ENCODE assay signal across 22 cellular contexts in the genomic region with DNA sequence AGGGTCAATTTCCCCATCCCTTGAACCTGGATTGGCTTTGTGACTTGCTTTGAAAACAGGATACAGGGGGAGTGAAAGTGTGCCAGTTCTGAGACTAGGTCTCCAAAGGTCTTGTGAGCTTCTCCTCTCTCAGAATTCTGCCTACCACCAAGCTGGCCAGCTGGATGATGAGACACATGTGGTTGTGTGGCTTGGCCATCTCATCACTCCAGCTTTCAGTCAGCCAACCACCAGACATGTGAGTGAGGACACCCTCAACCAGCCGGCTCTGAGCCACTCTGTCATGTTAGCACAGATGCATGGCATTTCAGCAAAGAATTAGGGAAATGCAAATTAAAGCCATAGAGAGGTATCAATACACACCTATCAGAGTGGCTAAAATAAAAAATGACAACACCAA. TPM values are rescaled to one million over a fixed set of nuclear protein-coding genes. Genes with fewer than 3 reads are reported as not detected.
DNase-seq lines count a peak whose midpoint lies in the region; ATAC-seq, FAIRE-seq and TF ChIP-seq lines count a peak whose summit lies in the region.
"Had no signal": no experiment of that assay in that cellular context is flagged by ENCODE, and none has a peak within 500 bp of the region (broad histone marks: within the 10 kb centered on the region; RNA-seq: fewer than 3 reads in every experiment).

No MANE protein-coding gene starts in this region.

- SMC1A ChIA-PET in GM12878 (lab: Charles Lee; ENCODE audit: uncharacterized antibody, unreplicated experiment): interaction anchor here (0.6 kb wide), 1 partner anchor 194 kb away, joined by 3 read pairs; no protein-coding TSS in a partner anchor

- in situ Hi-C loops in GM12878 (cut with MboI): no loop called here

- H3K4me2 ChIP-seq in GM12878 (ENCODE audit: control insufficient read depth, insufficient read depth): no peak overlapping the region

- H3K9me3 ChIP-seq in GM12878 (replicated peaks; ENCODE audit: control insufficient read depth, insufficient read depth, low read length): no peaks in the 10 kb centered on the region

- TF ChIP-seq RAD21 in GM12878 (IDR thresholded peaks at IDR 0.05; ENCODE audit: insufficient read depth, low read depth, low read length): no peak

- FAIRE-seq in GM12878 (lab: Jason Lieb, UNC): no peak
- FAIRE-seq in frontal cortex (lab: Jason Lieb, UNC): no peak
- FAIRE-seq: HTR-8/SVneo had no signal

- 0% methylated on average over 1 of the region's 1 CpG for WGBS in GM12878 (ENCODE audit: insufficient coverage, insufficient replicate concordance, low lambda C conversion rate, missing lambda C conversion rate)

- DNase-seq in activated CD4-positive, alpha-beta T cell treated with anti-CD3 and anti-CD28 coated beads for 48 hours: peak; percentile 3
- DNase-seq in activated CD4-positive, alpha-beta T cell treated with anti-CD3 and anti-CD28 coated beads for 1 hour: no peak
- DNase-seq in LHCN-M2 (ENCODE audit: low read depth) (peak; percentile 29), GM12878 (ENCODE audit: low read depth, low spot score) (no peak), frontal cortex (ENCODE audit: low spot score in 2 of 2) (no peak), GOT3 (lab: John Stamatoyannopoulos, UW) (no peak)
- DNase-seq: C1 segment of cervical spinal cord; Calu3; CD8-positive, alpha-beta T cell; DMS153; HCEC 1CT; NCI-H1417; NCI-H1694 treated with DMSO at 0.1 percent for 48 hours; NCI-H2081 treated with DMSO at 0.1 percent for 48 hours; NCI-H446; NCI-H526; Right ventricle myocardium superior had no signal

- no peak for TF ChIP-seq POLR2A in GM12878 (IDR thresholded peaks at IDR 0.05; ENCODE audit: low read depth, low read length)

- no peak overlapping the region for H3K4me3 ChIP-seq in GM12878

- no peaks in the 10 kb centered on the region for H3K79me2 ChIP-seq in GM12878 (ENCODE audit: control insufficient read depth, insufficient read depth, low read length)

- POLR2A ChIA-PET in GM12878 (lab: Charles Lee): no interaction called here

- H4K20me1 ChIP-seq in GM12878 (ENCODE audit: control insufficient read depth, insufficient read depth): no peaks in the 10 kb centered on the region

- no peak for TF ChIP-seq CTCF in GM12878 (IDR thresholded peaks at IDR 0.05 in 2 of 3, conservative IDR thresholded peaks at IDR 0.05 in 1 of 3; ENCODE audit: control insufficient read depth in 2 of 3, extremely low read depth in 1 of 3, insufficient read depth in 1 of 3, low read depth in 3 of 3, low read length in 3 of 3)

- H3K27me3 ChIP-seq in GM12878 (replicated peaks in 1 of 2; ENCODE audit: control insufficient read depth in 2 of 2, insufficient read depth in 2 of 2, low read length in 1 of 2): 0 out of 4 replicates have a peak, but pooled peaks cover 0 to 2% of the 10 kb centered on the region in 2 experiments

- intact Hi-C loops in GM12878 (cut with micrococcal nuclease; ENCODE audit: unreplicated experiment): no loop called here

- no peaks in the 10 kb centered on the region for H3K36me3 ChIP-seq in GM12878 (ENCODE audit: control insufficient read depth in 2 of 2, insufficient read depth in 2 of 2, low read length in 1 of 2)

- no peak overlapping the region for H3K9ac ChIP-seq in GM12878 (ENCODE audit: control insufficient read depth, insufficient read depth, low read length)

- no peak overlapping the region for H3K27ac ChIP-seq in GM12878 (ENCODE audit: control insufficient read depth, insufficient read depth)
- H3K27ac ChIP-seq: 22Rv1 had no signal

- RAD21 ChIA-PET in GM12878 (lab: Charles Lee; ENCODE audit: unreplicated experiment): interaction anchor here (0.6 kb wide), 1 partner anchor 628 kb away, joined by 3 read pairs; no protein-coding TSS in a partner anchor

- no peak for TF ChIP-seq EP300 in GM12878 (IDR thresholded peaks at IDR 0.05; ENCODE audit: borderline replicate concordance in 1 of 2, control insufficient read depth in 1 of 2, low read depth in 2 of 2, low read length in 2 of 2)

- H3K4me1 ChIP-seq in GM12878 (ENCODE audit: control insufficient read depth, insufficient read depth, low read length): no peaks in the 10 kb centered on the region; the same call in 1 of the 2 replicates

- BruUV-seq in GM12878 (replicated peaks; lab: Mats Ljungman, UMichigan): no TSS peak

- CTCF ChIA-PET in GM12878 (lab: Yijun Ruan, JAX): no interaction called here

- H2AFZ ChIP-seq in GM12878 (ENCODE audit: control insufficient read depth, low read depth, low read length): no peak overlapping the region

- peak; percentile 28; the same call in 2 of the 3 replicates for ATAC-seq in GM12878
- ATAC-seq in GM18909 (IDR thresholded peaks at IDR 0.05; ENCODE audit: poor library complexity, unreplicated experiment): no peak
- no peak for ATAC-seq in GM21528 (IDR thresholded peaks at IDR 0.05; ENCODE audit: low FRiP score, unreplicated experiment)
- ATAC-seq: CD8-positive, alpha-beta T cell had no signal

TF ChIP-seq in GM12878, 131 proteins besides CTCF, POLR2A, EP300 and RAD21:
- TF ChIP-seq BHLHE40 (IDR thresholded peaks at IDR 0.05; ENCODE audit: borderline replicate concordance in 1 of 2, low read depth in 2 of 2, low read length in 1 of 2): no peak
- TF ChIP-seq STAT1 (conservative IDR thresholded peaks at IDR 0.05): no peak
- TF ChIP-seq, protein P1, sequence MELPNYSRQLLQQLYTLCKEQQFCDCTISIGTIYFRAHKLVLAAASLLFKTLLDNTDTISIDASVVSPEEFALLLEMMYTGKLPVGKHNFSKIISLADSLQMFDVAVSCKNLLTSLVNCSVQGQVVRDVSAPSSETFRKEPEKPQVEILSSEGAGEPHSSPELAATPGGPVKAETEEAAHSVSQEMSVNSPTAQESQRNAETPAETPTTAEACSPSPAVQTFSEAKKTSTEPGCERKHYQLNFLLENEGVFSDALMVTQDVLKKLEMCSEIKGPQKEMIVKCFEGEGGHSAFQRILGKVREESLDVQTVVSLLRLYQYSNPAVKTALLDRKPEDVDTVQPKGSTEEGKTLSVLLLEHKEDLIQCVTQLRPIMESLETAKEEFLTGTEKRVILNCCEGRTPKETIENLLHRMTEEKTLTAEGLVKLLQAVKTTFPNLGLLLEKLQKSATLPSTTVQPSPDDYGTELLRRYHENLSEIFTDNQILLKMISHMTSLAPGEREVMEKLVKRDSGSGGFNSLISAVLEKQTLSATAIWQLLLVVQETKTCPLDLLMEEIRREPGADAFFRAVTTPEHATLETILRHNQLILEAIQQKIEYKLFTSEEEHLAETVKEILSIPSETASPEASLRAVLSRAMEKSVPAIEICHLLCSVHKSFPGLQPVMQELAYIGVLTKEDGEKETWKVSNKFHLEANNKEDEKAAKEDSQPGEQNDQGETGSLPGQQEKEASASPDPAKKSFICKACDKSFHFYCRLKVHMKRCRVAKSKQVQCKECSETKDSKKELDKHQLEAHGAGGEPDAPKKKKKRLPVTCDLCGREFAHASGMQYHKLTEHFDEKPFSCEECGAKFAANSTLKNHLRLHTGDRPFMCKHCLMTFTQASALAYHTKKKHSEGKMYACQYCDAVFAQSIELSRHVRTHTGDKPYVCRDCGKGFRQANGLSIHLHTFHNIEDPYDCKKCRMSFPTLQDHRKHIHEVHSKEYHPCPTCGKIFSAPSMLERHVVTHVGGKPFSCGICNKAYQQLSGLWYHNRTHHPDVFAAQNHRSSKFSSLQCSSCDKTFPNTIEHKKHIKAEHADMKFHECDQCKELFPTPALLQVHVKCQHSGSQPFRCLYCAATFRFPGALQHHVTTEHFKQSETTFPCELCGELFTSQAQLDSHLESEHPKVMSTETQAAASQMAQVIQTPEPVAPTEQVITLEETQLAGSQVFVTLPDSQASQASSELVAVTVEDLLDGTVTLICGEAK (IDR thresholded peaks at IDR 0.05; ENCODE audit: borderline replicate concordance): no peak
- no peak for TF ChIP-seq TARDBP (IDR thresholded peaks at IDR 0.05; ENCODE audit: borderline replicate concordance)
- no peak for TF ChIP-seq KDM1A (IDR thresholded peaks at IDR 0.05; ENCODE audit: borderline replicate concordance)
- no peak for TF ChIP-seq EZH2 (IDR thresholded peaks at IDR 0.05; ENCODE audit: borderline replicate concordance, control insufficient read depth, low read depth, low read length)

RNA-seq across cellular contexts. Expression of a gene that starts 29.5 kb away (rescaled TPM):
- total RNA-seq in LHCN-M2 (2014; rRNA removed): 2.9 and 7.7 TPM in 2 replicates
- 1.00 TPM for polyA plus RNA-seq in LHCN-M2 (2012)
- 0.39 and 1.4 TPM in 2 replicates for total RNA-seq in GM12878 (2013; cell fraction: nucleolus; rRNA removed)
- 0.11 and 0.98 TPM in 2 replicates for total RNA-seq in GM12878 (2014; rRNA removed)
- total RNA-seq in GM12878 (2014; rRNA removed; fragmentation: Illumina TruSeq; extraction: Trizol): 0.18 and 0.23 TPM in 2 replicates
- total RNA-seq in GM12878 (2021): 0.11 and 0.13 TPM in 2 replicates
- not detected for polyA plus RNA-seq in GM12878 (2011; ENCODE audit: low read depth)
- polyA plus RNA-seq in GM12878 (2011; rRNA removed): 0.16 and 0.20 TPM in 2 replicates
- polyA plus RNA-seq in GM12878 (2011; cell fraction: cytosol; rRNA removed): 0.12 and 0.20 TPM in 2 replicates
- 0.06 and 0.13 TPM in 2 replicates for polyA plus RNA-seq in GM12878 (2011; cell fraction: nucleus; rRNA removed)
- 0.04 and 0.17 TPM in 2 replicates for polyA plus RNA-seq in GM12878 (2012)
- polyA plus RNA-seq in GM12878 (2014; fragmentation: Illumina TruSeq; extraction: Trizol): 0.18 and 0.21 TPM in 2 replicates
- under 1 TPM; 0.11 to 0.26 TPM for polyA plus RNA-seq in GM12878 (2014; fragmentation: Nextera tagmentation; extraction: Ambion mirVana)
- 0.14 and 0.19 TPM in 2 replicates for polyA plus RNA-seq in GM12878 (2014; rRNA removed)
- under 1 TPM; 0.11 to 0.13 TPM for polyA plus RNA-seq in GM12878 (2016; fragmentation: Nextera tagmentation; extraction: Ambion mirVana)
- polyA minus RNA-seq in GM12878 (2011; rRNA and poly(A)+ RNA removed): 0.10 TPM in 1 of 2 replicates, not detected in the other
- polyA minus RNA-seq in GM12878 (2011; cell fraction: cytosol; rRNA and poly(A)+ RNA removed): 0.31 TPM in 1 of 2 replicates, not detected in the other
- 0.12 and 0.38 TPM in 2 replicates for polyA minus RNA-seq in GM12878 (2011; cell fraction: nucleus; rRNA and poly(A)+ RNA removed)
- total RNA-seq in frontal cortex: 50.5 TPM
- total RNA-seq: CD8-positive, alpha-beta T cell; G401 had no signal

Comparison
In these comparisons a context has a peak if more than half of its experiments do, and no peak if none do; other contexts are left out.
1. DNase-seq: peak in activated CD4-positive, alpha-beta T cell treated with anti-CD3 and anti-CD28 coated beads for 48 hours (single experiment) and LHCN-M2 (single experiment); none in activated CD4-positive, alpha-beta T cell treated with anti-CD3 and anti-CD28 coated beads for 1 hour (single experiment), GM12878 (single experiment), frontal cortex (0 of 2) and GOT3 (single experiment).